ENCODE assay signal across 9 cellular contexts in the genomic region with DNA sequence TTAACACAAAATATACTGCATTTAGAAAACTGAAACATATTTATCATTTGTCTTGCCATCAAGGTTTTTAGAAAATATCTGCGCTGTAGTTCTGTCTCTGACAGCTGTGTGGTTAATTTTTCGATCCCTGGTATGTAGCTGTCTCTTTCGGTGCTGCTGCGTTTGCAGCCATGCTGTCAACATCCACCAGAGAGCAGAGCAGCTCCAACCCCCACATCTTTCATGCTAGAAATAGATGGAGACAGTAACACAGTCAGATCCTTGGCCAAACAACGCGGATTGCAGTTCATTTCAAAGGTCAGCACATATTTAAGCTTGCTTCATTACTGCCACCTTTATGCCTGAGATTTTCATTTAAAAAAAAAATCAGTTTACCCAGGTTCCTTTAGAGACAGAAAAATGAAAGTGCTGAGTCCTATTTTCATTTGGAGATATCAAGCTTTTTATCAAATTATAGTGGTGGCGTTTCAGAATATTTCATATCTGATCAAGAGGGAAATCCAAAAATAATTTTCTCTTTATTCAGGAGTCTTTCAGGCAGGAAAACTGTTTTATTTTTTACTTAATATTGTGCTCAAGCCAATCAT.
DNase-seq lines count a peak whose midpoint lies in the region; ATAC-seq lines count a peak whose summit lies in the region.
"Had no signal": no experiment of that assay in that cellular context is flagged by ENCODE, and none has a peak within 500 bp of the region (broad histone marks: within the 10 kb centered on the region; RNA-seq: fewer than 3 reads in every experiment).

No MANE protein-coding gene starts in this region.

- H3K4me3 ChIP-seq in iPS DF 6.9 (ENCODE audit: low read length): no peak overlapping the region

- no peak overlapping the region for H3K4me3 Mint-ChIP-seq in activated T-helper 17 cell treated with anti-CD3 and anti-CD28 coated beads, Interleukin-2, amount 50 U/mL, for 72 hours
- H3K4me3 Mint-ChIP-seq: CD4-positive, CD25-positive, alpha-beta regulatory T cell had no signal

- peaks cover 4% of the 10 kb centered on the region for H3K27me3 Mint-ChIP-seq in activated T-helper 17 cell treated with anti-CD3 and anti-CD28 coated beads, Interleukin-2, amount 50 U/mL, for 72 hours

- H3K9me3 Mint-ChIP-seq in activated T-helper 17 cell treated with anti-CD3 and anti-CD28 coated beads, Interleukin-2, amount 50 U/mL, for 72 hours: no peaks in the 10 kb centered on the region
- H3K9me3 Mint-ChIP-seq: CD4-positive, CD25-positive, alpha-beta regulatory T cell had no signal

- no peak for ATAC-seq in activated T-helper 17 cell treated with anti-CD3 and anti-CD28 coated beads, Interleukin-2, amount 50 U/mL, for 72 hours (replicated peaks)

- no peaks in the 10 kb centered on the region for H3K4me1 Mint-ChIP-seq in activated T-helper 17 cell treated with anti-CD3 and anti-CD28 coated beads, Interleukin-2, amount 50 U/mL, for 72 hours
- H3K4me1 Mint-ChIP-seq: CD4-positive, CD25-positive, alpha-beta regulatory T cell had no signal

- H3K36me3 ChIP-seq in iPS DF 6.9 (ENCODE audit: control insufficient read depth, insufficient read depth, low read length): no peaks in the 10 kb centered on the region

- no peaks in the 10 kb centered on the region for H3K36me3 Mint-ChIP-seq in activated T-helper 17 cell treated with anti-CD3 and anti-CD28 coated beads, Interleukin-2, amount 50 U/mL, for 72 hours (ENCODE audit: low read depth)
- H3K36me3 Mint-ChIP-seq: CD4-positive, CD25-positive, alpha-beta regulatory T cell had no signal

- no peak overlapping the region for H3K27ac Mint-ChIP-seq in activated T-helper 17 cell treated with anti-CD3 and anti-CD28 coated beads, Interleukin-2, amount 50 U/mL, for 72 hours
- H3K27ac Mint-ChIP-seq: CD4-positive, CD25-positive, alpha-beta regulatory T cell had no signal

- H3K27ac ChIP-seq in iPS DF 6.9 (ENCODE audit: low read length): no peak overlapping the region

- H3K9me3 ChIP-seq in iPS DF 6.9 (ENCODE audit: control insufficient read depth, insufficient read depth, low read length): no peaks in the 10 kb centered on the region

- WGBS in iPS DF 6.9 (ENCODE audit: insufficient coverage, insufficient read length): no CpG with 5 or more reads among the region's 7 CpGs

- DNase-seq in SIG-M5 treated with dmso at 0.1 percent for 504 hours (lab: John Stamatoyannopoulos, UW; ENCODE audit: unreplicated experiment) (peak; percentile 23), SIG-M5 (lab: John Stamatoyannopoulos, UW) (no peak), LoVo (ENCODE audit: low spot score) (peak; percentile 2), SW480 (ENCODE audit: low spot score) (peak; percentile 63), iPS DF 6.9 (ENCODE audit: low read depth, low spot score) (peak; percentile 25)
- no peak for DNase-seq in activated CD4-positive, alpha-beta T cell treated with anti-CD3 and anti-CD28 coated beads, Interleukin-2, amount 50 U/mL, for 48 hours
- no peak for DNase-seq in NK-92 treated with Interleukin-12 subunit alpha and Interleukin-12 subunit beta, amount 100 ng/mL, for 24 hours (lab: John Stamatoyannopoulos, UW)
- DNase-seq: CD4-positive, CD25-positive, alpha-beta regulatory T cell had no signal

- H3K4me1 ChIP-seq in iPS DF 6.9 (ENCODE audit: control insufficient read depth, insufficient read depth, low read length): no peaks in the 10 kb centered on the region; the same call in 1 of the 2 replicates

- no peaks in the 10 kb centered on the region for H3K27me3 ChIP-seq in iPS DF 6.9 (ENCODE audit: control insufficient read depth, insufficient read depth, low read length)

Comparison
In these comparisons a context has a peak if more than half of its experiments do, and no peak if none do; other contexts are left out.
1. DNase-seq: peak in SIG-M5 treated with dmso at 0.1 percent for 504 hours (single experiment), LoVo (single experiment), SW480 (single experiment) and iPS DF 6.9 (single experiment); none in SIG-M5 (single experiment), activated CD4-positive, alpha-beta T cell treated with anti-CD3 and anti-CD28 coated beads, Interleukin-2, amount 50 U/mL, for 48 hours (0 of 2) and NK-92 treated with Interleukin-12 subunit alpha and Interleukin-12 subunit beta, amount 100 ng/mL, for 24 hours (single experiment).